Comparison of ENCODE assay signal across 20 cellular contexts in the genomic region with DNA sequence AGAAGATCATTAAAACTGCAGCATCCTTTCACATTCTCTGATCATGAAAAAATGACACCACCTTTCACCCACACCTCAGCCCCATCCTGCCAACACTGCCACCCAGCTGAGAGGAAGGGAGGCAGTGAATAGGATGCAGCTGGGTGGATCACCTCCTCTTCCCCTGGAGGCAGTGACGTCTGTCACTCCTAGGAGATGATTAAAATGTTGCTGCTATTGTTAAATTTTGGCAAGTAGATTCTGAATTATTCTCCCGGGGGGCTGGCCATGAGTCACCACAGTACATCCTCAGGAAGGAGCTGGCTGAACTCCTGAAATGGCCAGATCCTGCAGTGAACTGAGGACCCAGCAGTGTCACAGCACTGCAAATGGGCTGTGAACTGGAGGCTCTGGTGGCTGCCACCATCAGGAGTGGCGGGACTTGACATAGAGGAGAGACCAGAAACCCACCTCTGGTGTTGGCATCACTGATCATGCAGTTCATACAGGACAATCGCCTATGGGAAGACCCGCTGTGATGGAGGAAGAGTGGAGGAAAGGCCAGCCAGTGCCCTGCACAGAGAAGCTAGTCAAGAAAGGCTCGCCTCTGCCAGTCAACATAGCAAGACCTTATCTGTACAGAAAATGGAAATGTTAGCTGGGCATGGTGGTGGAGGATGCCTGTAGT.
DNase-seq lines count a peak whose midpoint lies in the region; ATAC-seq and TF ChIP-seq lines count a peak whose summit lies in the region.
"Had no signal": no experiment of that assay in that cellular context is flagged by ENCODE, and none has a peak within 500 bp of the region (broad histone marks: within the 10 kb centered on the region; RNA-seq: fewer than 3 reads in every experiment).

No MANE protein-coding gene starts in this region.

- POLR2A ChIA-PET in A673 (lab: Charles Lee; ENCODE audit: low non-redundant PET), result no interaction called here

- TF ChIP-seq EP300 in esophagus muscularis mucosa (IDR thresholded peaks at IDR 0.05), result no peak

- H3K4me1 ChIP-seq in A673 (ENCODE audit: insufficient read depth, low read length, poor library complexity, severe bottlenecking), result peaks cover 13% of the 10 kb centered on the region
- H3K4me1 ChIP-seq in esophagus muscularis mucosa, result peaks cover 17 to 23% (median 18%) of the 10 kb centered on the region in 4 donors
- H3K4me1 ChIP-seq in lower lobe of right lung, result peaks cover 17% of the 10 kb centered on the region
- H3K4me1 ChIP-seq: parathyroid adenoma had no signal

- TF ChIP-seq CTCF in A673 (conservative IDR thresholded peaks at IDR 0.05; ENCODE audit: low read depth, low read length) (no peak), NB4 (IDR thresholded peaks at IDR 0.05; ENCODE audit: low read depth, low read length) (no peak), esophagus muscularis mucosa (IDR thresholded peaks at IDR 0.05) (no peak), lower lobe of right lung (IDR thresholded peaks at IDR 0.05) (no peak)

- H3K36me3 ChIP-seq in A673 (ENCODE audit: insufficient read depth, low read length, poor library complexity, severe bottlenecking), result no peaks in the 10 kb centered on the region
- H3K36me3 ChIP-seq in esophagus muscularis mucosa, result no peaks in the 10 kb centered on the region
- H3K36me3 ChIP-seq in lower lobe of right lung, result no peaks in the 10 kb centered on the region
- H3K36me3 ChIP-seq: breast epithelium, SJSA1 had no signal

- no peak for TF ChIP-seq POLR2A in NB4 (IDR thresholded peaks at IDR 0.05; ENCODE audit: extremely low read depth, insufficient read length)
- no peak for TF ChIP-seq POLR2A in esophagus muscularis mucosa (IDR thresholded peaks at IDR 0.05; ENCODE audit: low read depth)

- 77% methylated on average over 6 of the region's 6 CpGs for WGBS in esophagus muscularis mucosa

- in situ Hi-C loops in ACHN (cut with HindIII; ENCODE audit: low pct_ligation_motif_present, low pct_unique_long_range_greater_than_20kb, low sequenced_read_pairs), result no loop called here

- intact Hi-C loops in A673 (cut with micrococcal nuclease; ENCODE audit: unreplicated experiment), result no loop called here
- intact Hi-C loops in esophagus muscularis mucosa (cut with DNase I), result no loop called here
- intact Hi-C loops in lower lobe of right lung (cut with DNase I), result no loop called here

- peak; percentile 29 to 39 for ATAC-seq in lower lobe of right lung
- ATAC-seq in GM21367 (IDR thresholded peaks at IDR 0.05; ENCODE audit: unreplicated experiment), result no peak
- no peak for ATAC-seq in HG03439 (IDR thresholded peaks at IDR 0.05; ENCODE audit: unreplicated experiment)
- ATAC-seq: stimulated activated effector memory CD8-positive, alpha-beta T cell treated with anti-CD3 and anti-CD28 coated beads, Interleukin-12 subunit alpha, Interleukin-12 subunit beta, amount 100 ng/mL, for 72 hours had no signal

- DNase-seq in A673 (ENCODE audit: low spot score) (peak; percentile 39), NB4 (ENCODE audit: low read depth) (peak; percentile 21), esophagus muscularis mucosa (ENCODE audit: extremely low spot score) (peak; percentile 17), lower lobe of right lung (no peak), NCI-H1436 treated with DMSO at 0.1 percent for 48 hours (lab: John Stamatoyannopoulos, UW) (no peak), ACHN (no peak)
- DNase-seq: activated CD4-positive, alpha-beta T cell treated with anti-CD3 and anti-CD28 coated beads for 4 hours; activated effector memory CD4-positive, alpha-beta T cell treated with anti-CD3 and anti-CD28 coated beads, Interleukin-2, amount 50 U/mL, for 16 hours; KG1; mesenchymal stem cell; naive B cell; NCI-H1048; NCI-H2029; PC-9 had no signal

- no peak overlapping the region for H3K4me3 ChIP-seq in A673 (ENCODE audit: low read depth, low read length, poor library complexity, severe bottlenecking)
- H3K4me3 ChIP-seq in NB4 (ENCODE audit: low read depth, low read length), result no peak overlapping the region
- H3K4me3 ChIP-seq in esophagus muscularis mucosa, result no peak overlapping the region
- no peak overlapping the region for H3K4me3 ChIP-seq in lower lobe of right lung
- H3K4me3 ChIP-seq: breast epithelium, PC-9, SJSA1 had no signal

- no TSS peak for BruUV-seq in A673 (replicated peaks; lab: Mats Ljungman, UMichigan)

- H3K27me3 ChIP-seq in A673 (replicated peaks; ENCODE audit: insufficient read depth, low read depth, low read length, poor library complexity) (no peaks in the 10 kb centered on the region), esophagus muscularis mucosa (no peaks in the 10 kb centered on the region), lower lobe of right lung (ENCODE audit: low read depth) (no peaks in the 10 kb centered on the region)
- H3K27me3 ChIP-seq: breast epithelium, SJSA1 had no signal

- H3K9me3 ChIP-seq in A673 (ENCODE audit: low read depth, low read length, poor library complexity, severe bottlenecking) (peaks cover 8% of the 10 kb centered on the region), esophagus muscularis mucosa (peaks cover 0 to 14% (median 10%) of the 10 kb centered on the region in 4 donors), lower lobe of right lung (peaks cover 12% of the 10 kb centered on the region)
- H3K9me3 ChIP-seq: breast epithelium had no signal

- H3K27ac ChIP-seq in A673 (ENCODE audit: low read depth, low read length, poor library complexity, severe bottlenecking) (no peak overlapping the region), esophagus muscularis mucosa (replicated peaks in 1 of 4) (peak overlapping the region in 1 of 4 donors; percentile 33), lower lobe of right lung (no peak overlapping the region)
- H3K27ac ChIP-seq: parathyroid adenoma, PC-9, SJSA1 had no signal

- CTCF ChIA-PET in A673 (lab: Charles Lee), result no interaction called here

Comparison
In these comparisons a context has a peak if more than half of its experiments do, and no peak if none do; other contexts are left out.
1. DNase-seq: peak in A673 (single experiment), NB4 (single experiment) and esophagus muscularis mucosa (single experiment); none in lower lobe of right lung (single experiment), NCI-H1436 treated with DMSO at 0.1 percent for 48 hours (single experiment) and ACHN (single experiment).
2. ATAC-seq: peak in lower lobe of right lung (2 of 2); none in GM21367 (single experiment) and HG03439 (single experiment).